ENCODE assay signal across 1 cellular context in genomic region chr19:39444598-39445257, GRCh38.
TF ChIP-seq lines count a peak whose summit lies in the region.

No MANE protein-coding gene starts in this region.

TF ChIP-seq in K562, 482 proteins besides CTCF, POLR2A, EP300 and RAD21 (continued from another document):
- TF ChIP-seq ZNF263 (CRISPR knock-in tag; IDR thresholded peaks at IDR 0.05; ENCODE audit: borderline replicate concordance): no peak
- peak; percentile 63 for TF ChIP-seq CHD1 (IDR thresholded peaks at IDR 0.05; ENCODE audit: low read length)
- peak; percentile 61 for TF ChIP-seq MEIS2 (IDR thresholded peaks at IDR 0.05; ENCODE audit: partially characterized antibody)
- TF ChIP-seq L3MBTL2 (IDR thresholded peaks at IDR 0.05): no peak
- no peak for TF ChIP-seq ZNF586 (CRISPR knock-in tag; conservative IDR thresholded peaks at IDR 0.05)
- TF ChIP-seq MTA2 (IDR thresholded peaks at IDR 0.05; ENCODE audit: low read depth): no peak
- no peak for TF ChIP-seq SMAD2 (IDR thresholded peaks at IDR 0.05; ENCODE audit: low read depth, low read length)
- no peak for TF ChIP-seq KLF1 (tag; IDR thresholded peaks at IDR 0.05)
- no peak for TF ChIP-seq ZNF253 (CRISPR knock-in tag; conservative IDR thresholded peaks at IDR 0.05)
- TF ChIP-seq TCF3 (CRISPR knock-in tag; IDR thresholded peaks at IDR 0.05): no peak
- TF ChIP-seq ZBTB1 (CRISPR knock-in tag; IDR thresholded peaks at IDR 0.05; ENCODE audit: borderline replicate concordance, low read depth): no peak
- TF ChIP-seq HBP1 (CRISPR knock-in tag; IDR thresholded peaks at IDR 0.05): no peak
- TF ChIP-seq KAT7 (CRISPR knock-in tag; IDR thresholded peaks at IDR 0.05; ENCODE audit: borderline replicate concordance): 0 out of 2 replicates have a peak, but pooled peaks have one; percentile 64
- no peak for TF ChIP-seq HDAC6 (IDR thresholded peaks at IDR 0.05; ENCODE audit: low read depth, low read length)
- no peak for TF ChIP-seq TSC22D4 (tag; IDR thresholded peaks at IDR 0.05)
- TF ChIP-seq FOXM1 (IDR thresholded peaks at IDR 0.05; ENCODE audit: low read depth): peak; percentile 33; the same call in 1 of the 2 replicates
- TF ChIP-seq FOXM1 (CRISPR knock-in tag; IDR thresholded peaks at IDR 0.05; ENCODE audit: low read depth): no peak
- TF ChIP-seq KAT8 (IDR thresholded peaks at IDR 0.05; ENCODE audit: low read depth): 0 out of 2 replicates have a peak, but pooled peaks have one; percentile 54
- no peak for TF ChIP-seq COPS2 (conservative IDR thresholded peaks at IDR 0.05)
- TF ChIP-seq ZBTB12 (CRISPR knock-in tag; IDR thresholded peaks at IDR 0.05): no peak
- no peak for TF ChIP-seq TBP (optimal IDR thresholded peaks at IDR 0.05; ENCODE audit: low read depth, low read length)
- no peak for TF ChIP-seq NBN (IDR thresholded peaks at IDR 0.05; ENCODE audit: low read depth)
- TF ChIP-seq KDM4B (IDR thresholded peaks at IDR 0.05; ENCODE audit: borderline replicate concordance in 2 of 2, low read depth in 1 of 2): no peak
- TF ChIP-seq BDP1 (IDR thresholded peaks at IDR 0.05; ENCODE audit: insufficient read depth, insufficient read length): no peak
- no peak for TF ChIP-seq ZNF318 (IDR thresholded peaks at IDR 0.05; ENCODE audit: borderline replicate concordance in 1 of 2, low read depth in 1 of 2)
- TF ChIP-seq PKNOX1 (IDR thresholded peaks at IDR 0.05): 0 out of 2 replicates have a peak, but pooled peaks have one; percentile 35
- TF ChIP-seq BCL6 (CRISPR knock-in tag; IDR thresholded peaks at IDR 0.05): no peak
- TF ChIP-seq PREB (CRISPR knock-in tag; IDR thresholded peaks at IDR 0.05): no peak
- TF ChIP-seq LCOR (CRISPR knock-in tag; IDR thresholded peaks at IDR 0.05): 0 out of 2 replicates have a peak, but pooled peaks have one; percentile 24
- 0 out of 2 replicates have a peak, but pooled peaks have one; percentile 9 for TF ChIP-seq FOSL1 (tag; conservative IDR thresholded peaks at IDR 0.05)
- TF ChIP-seq MEF2D (tag; conservative IDR thresholded peaks at IDR 0.05; ENCODE audit: low read depth): no peak
- TF ChIP-seq SIN3A (IDR thresholded peaks at IDR 0.05; ENCODE audit: borderline replicate concordance in 2 of 2, control insufficient read depth in 1 of 2, low read depth in 2 of 2, low read length in 2 of 2): no peak
- no peak for TF ChIP-seq E2F5 (CRISPR knock-in tag; IDR thresholded peaks at IDR 0.05)
- TF ChIP-seq ZFPM2 (CRISPR knock-in tag; IDR thresholded peaks at IDR 0.05): no peak
- TF ChIP-seq ZC3H4 (CRISPR knock-in tag; IDR thresholded peaks at IDR 0.05; ENCODE audit: borderline replicate concordance): no peak
- no peak for TF ChIP-seq ZNF41 (CRISPR knock-in tag; conservative IDR thresholded peaks at IDR 0.05)
- TF ChIP-seq HNRNPUL1 (IDR thresholded peaks at IDR 0.05; ENCODE audit: low read length): no peak
